ENCODE assay signal across 2 cellular contexts in the genomic region with DNA sequence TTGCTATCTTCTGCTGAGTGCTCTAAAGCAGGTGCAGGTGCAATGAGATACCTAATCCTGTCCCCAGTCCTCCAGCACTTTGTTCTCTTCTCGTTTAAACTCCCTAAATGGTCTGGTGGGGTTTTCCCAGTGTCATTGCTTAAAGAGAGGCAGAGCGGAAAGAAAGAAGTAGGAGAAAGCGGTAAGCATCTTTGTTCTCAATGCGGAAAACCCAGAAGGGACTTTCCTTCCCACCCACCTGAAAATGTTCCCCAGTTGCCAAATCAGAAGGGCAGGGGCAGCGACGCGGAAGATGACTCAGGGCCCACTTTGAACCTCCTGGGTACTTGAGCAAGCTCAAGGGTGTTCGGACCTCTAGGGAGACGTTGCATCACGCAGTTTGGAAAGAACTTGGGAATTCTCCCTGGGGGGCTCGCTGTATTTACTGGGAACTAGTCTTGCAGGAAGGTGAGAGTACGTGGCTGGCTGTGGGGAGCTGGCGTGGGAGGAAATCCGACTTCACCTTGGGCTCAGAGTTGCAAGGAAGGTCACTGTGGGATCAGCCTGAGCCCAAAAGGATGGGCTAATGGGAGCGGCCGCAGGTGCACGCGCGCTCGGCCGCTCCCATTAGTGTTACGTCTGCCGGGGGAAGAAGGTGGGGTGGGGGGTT.
TF ChIP-seq lines count a peak whose summit lies in the region.

No MANE protein-coding gene starts in this region.

TF ChIP-seq in A549, 52 proteins besides CTCF, POLR2A, EP300 and RAD21 (continued from another document):
- TF ChIP-seq, protein P1, sequence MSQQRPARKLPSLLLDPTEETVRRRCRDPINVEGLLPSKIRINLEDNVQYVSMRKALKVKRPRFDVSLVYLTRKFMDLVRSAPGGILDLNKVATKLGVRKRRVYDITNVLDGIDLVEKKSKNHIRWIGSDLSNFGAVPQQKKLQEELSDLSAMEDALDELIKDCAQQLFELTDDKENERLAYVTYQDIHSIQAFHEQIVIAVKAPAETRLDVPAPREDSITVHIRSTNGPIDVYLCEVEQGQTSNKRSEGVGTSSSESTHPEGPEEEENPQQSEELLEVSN (IDR thresholded peaks at IDR 0.05; ENCODE audit: borderline replicate concordance, low read depth) = no peak
- TF ChIP-seq HOXB5 (CRISPR knock-in tag; IDR thresholded peaks at IDR 0.05) (no peak), NPAS2 (CRISPR knock-in tag; IDR thresholded peaks at IDR 0.05; ENCODE audit: borderline replicate concordance) (no peak), ZFP36 (IDR thresholded peaks at IDR 0.05; ENCODE audit: borderline replicate concordance, partially characterized antibody) (no peak), SREBF2 (IDR thresholded peaks at IDR 0.05) (no peak), HOXA7 (CRISPR knock-in tag; IDR thresholded peaks at IDR 0.05) (no peak)
- TF ChIP-seq, protein P2, sequence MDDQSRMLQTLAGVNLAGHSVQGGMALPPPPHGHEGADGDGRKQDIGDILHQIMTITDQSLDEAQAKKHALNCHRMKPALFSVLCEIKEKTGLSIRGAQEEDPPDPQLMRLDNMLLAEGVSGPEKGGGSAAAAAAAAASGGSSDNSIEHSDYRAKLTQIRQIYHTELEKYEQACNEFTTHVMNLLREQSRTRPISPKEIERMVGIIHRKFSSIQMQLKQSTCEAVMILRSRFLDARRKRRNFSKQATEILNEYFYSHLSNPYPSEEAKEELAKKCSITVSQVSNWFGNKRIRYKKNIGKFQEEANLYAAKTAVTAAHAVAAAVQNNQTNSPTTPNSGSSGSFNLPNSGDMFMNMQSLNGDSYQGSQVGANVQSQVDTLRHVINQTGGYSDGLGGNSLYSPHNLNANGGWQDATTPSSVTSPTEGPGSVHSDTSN (IDR thresholded peaks at IDR 0.05) = no peak
- TF ChIP-seq, protein P3, sequence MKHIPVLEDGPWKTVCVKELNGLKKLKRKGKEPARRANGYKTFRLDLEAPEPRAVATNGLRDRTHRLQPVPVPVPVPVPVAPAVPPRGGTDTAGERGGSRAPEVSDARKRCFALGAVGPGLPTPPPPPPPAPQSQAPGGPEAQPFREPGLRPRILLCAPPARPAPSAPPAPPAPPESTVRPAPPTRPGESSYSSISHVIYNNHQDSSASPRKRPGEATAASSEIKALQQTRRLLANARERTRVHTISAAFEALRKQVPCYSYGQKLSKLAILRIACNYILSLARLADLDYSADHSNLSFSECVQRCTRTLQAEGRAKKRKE (CRISPR knock-in tag; IDR thresholded peaks at IDR 0.05; ENCODE audit: low read depth) = no peak
- TF ChIP-seq, protein P4, sequence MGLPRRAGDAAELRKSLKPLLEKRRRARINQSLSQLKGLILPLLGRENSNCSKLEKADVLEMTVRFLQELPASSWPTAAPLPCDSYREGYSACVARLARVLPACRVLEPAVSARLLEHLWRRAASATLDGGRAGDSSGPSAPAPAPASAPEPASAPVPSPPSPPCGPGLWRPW (IDR thresholded peaks at IDR 0.05) = no peak

TF ChIP-seq in SK-N-SH, 30 proteins besides CTCF, POLR2A, EP300 and RAD21 (continued from another document):
- TF ChIP-seq, protein P5, sequence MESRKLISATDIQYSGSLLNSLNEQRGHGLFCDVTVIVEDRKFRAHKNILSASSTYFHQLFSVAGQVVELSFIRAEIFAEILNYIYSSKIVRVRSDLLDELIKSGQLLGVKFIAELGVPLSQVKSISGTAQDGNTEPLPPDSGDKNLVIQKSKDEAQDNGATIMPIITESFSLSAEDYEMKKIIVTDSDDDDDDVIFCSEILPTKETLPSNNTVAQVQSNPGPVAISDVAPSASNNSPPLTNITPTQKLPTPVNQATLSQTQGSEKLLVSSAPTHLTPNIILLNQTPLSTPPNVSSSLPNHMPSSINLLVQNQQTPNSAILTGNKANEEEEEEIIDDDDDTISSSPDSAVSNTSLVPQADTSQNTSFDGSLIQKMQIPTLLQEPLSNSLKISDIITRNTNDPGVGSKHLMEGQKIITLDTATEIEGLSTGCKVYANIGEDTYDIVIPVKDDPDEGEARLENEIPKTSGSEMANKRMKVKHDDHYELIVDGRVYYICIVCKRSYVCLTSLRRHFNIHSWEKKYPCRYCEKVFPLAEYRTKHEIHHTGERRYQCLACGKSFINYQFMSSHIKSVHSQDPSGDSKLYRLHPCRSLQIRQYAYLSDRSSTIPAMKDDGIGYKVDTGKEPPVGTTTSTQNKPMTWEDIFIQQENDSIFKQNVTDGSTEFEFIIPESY (IDR thresholded peaks at IDR 0.05; ENCODE audit: borderline replicate concordance, low read depth) = no peak
- TF ChIP-seq, protein P6, sequence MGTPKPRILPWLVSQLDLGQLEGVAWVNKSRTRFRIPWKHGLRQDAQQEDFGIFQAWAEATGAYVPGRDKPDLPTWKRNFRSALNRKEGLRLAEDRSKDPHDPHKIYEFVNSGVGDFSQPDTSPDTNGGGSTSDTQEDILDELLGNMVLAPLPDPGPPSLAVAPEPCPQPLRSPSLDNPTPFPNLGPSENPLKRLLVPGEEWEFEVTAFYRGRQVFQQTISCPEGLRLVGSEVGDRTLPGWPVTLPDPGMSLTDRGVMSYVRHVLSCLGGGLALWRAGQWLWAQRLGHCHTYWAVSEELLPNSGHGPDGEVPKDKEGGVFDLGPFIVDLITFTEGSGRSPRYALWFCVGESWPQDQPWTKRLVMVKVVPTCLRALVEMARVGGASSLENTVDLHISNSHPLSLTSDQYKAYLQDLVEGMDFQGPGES (IDR thresholded peaks at IDR 0.05; ENCODE audit: low read depth, low read length) = no peak
- no peak for TF ChIP-seq MEF2A (IDR thresholded peaks at IDR 0.05; ENCODE audit: borderline replicate concordance, low read depth)
- no peak for TF ChIP-seq GABPA (IDR thresholded peaks at IDR 0.05; ENCODE audit: low read depth)
- TF ChIP-seq CHD2 (IDR thresholded peaks at IDR 0.05; ENCODE audit: low read length, partially characterized antibody) = no peak
- no peak for TF ChIP-seq TAF1 (IDR thresholded peaks at IDR 0.05; ENCODE audit: borderline replicate concordance, low read depth, low read length)
- TF ChIP-seq, protein P7, sequence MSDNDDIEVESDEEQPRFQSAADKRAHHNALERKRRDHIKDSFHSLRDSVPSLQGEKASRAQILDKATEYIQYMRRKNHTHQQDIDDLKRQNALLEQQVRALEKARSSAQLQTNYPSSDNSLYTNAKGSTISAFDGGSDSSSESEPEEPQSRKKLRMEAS (IDR thresholded peaks at IDR 0.05; ENCODE audit: low read depth) = no peak
- TF ChIP-seq NRF1 (IDR thresholded peaks at IDR 0.05; ENCODE audit: low read depth, low read length) = no peak
